Comparison of ENCODE assay signal across 6 cellular contexts in the genomic region with DNA sequence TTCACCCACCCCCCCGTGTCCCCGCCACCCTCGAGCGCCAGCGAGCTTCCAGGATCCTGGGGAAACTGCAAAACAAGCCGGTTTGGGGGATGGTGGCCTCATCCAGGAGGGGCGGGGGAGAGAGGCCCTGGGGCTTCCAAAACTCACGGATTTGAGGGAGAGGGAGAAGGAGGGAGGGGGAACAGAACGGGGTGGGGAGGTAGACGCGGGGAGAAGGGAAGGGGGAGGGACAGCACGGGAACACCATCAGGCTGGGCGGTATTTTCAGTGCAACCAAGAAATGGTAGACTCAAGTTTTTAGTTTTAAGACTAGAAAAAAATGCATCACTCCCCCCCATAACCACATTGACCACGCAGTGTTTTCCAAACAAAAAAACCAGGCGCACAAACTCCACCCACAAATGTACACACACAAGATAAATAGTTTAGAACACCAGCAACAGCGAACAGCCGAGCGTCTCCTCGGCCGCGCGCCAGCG. TPM values are rescaled to one million over a fixed set of nuclear protein-coding genes. Genes with fewer than 3 reads are reported as not detected.
DNase-seq lines count a peak whose midpoint lies in the region; ATAC-seq, FAIRE-seq and TF ChIP-seq lines count a peak whose summit lies in the region.

No MANE protein-coding gene starts in this region.

- intact Hi-C loops in CD8-positive, alpha-beta T cell (cut with DNase I, micrococcal nuclease) = loop anchor here (5.0 kb wide), 3 partner anchors 122 to 227 kb away; a partner anchor contains a TSS
- intact Hi-C loops in kidney (cut with DNase I) = no loop called here

- H3K9me3 Mint-ChIP-seq in CD8-positive, alpha-beta T cell = no peaks in the 10 kb centered on the region

- H3K27ac ChIP-seq in CD8-positive, alpha-beta T cell (ENCODE audit: low read depth, low read length) = no peak overlapping the region
- H3K27ac ChIP-seq in SJCRH30 (no peak overlapping the region), kidney (ENCODE audit: low read depth in 2 of 2, low read length in 2 of 2) (peak overlapping the region; percentile 32 to 37)

- no peaks in the 10 kb centered on the region for H3K9me3 ChIP-seq in CD8-positive, alpha-beta T cell (ENCODE audit: low read length)
- H3K9me3 ChIP-seq in SJCRH30 (replicated peaks) (no peaks in the 10 kb centered on the region), kidney (ENCODE audit: control insufficient read depth in 1 of 2, low read length in 2 of 2) (no peaks in the 10 kb centered on the region)

- H3K4me1 Mint-ChIP-seq in CD8-positive, alpha-beta T cell (ENCODE audit: low read depth) = peaks cover 18% of the 10 kb centered on the region

- CTCF ChIA-PET in CD8-positive, alpha-beta T cell (lab: Charles Lee) = no interaction called here

- H3K36me3 Mint-ChIP-seq in CD8-positive, alpha-beta T cell = no peaks in the 10 kb centered on the region

- peak overlapping the region in 1 of 2 donors; percentile 77 for H3K9ac ChIP-seq in kidney (ENCODE audit: low read length in 2 of 2)

- H3K36me3 ChIP-seq in CD8-positive, alpha-beta T cell (ENCODE audit: insufficient read depth, low read length) = no peaks in the 10 kb centered on the region
- H3K36me3 ChIP-seq in SJCRH30 (no peaks in the 10 kb centered on the region), kidney (ENCODE audit: control insufficient read depth in 1 of 2, insufficient read depth in 2 of 2, low read length in 2 of 2) (no peaks in the 10 kb centered on the region)

- POLR2A ChIA-PET in CD8-positive, alpha-beta T cell (lab: Charles Lee) = no interaction called here

- no peak for DNase-seq in CD8-positive, alpha-beta T cell
- DNase-seq in SJCRH30 = peak; percentile 74 to 83
- peak; percentile 65 for DNase-seq in kidney

- TF ChIP-seq CTCF in CD8-positive, alpha-beta T cell (IDR thresholded peaks at IDR 0.05) = no peak
- TF ChIP-seq CTCF in kidney (IDR thresholded peaks at IDR 0.05; ENCODE audit: borderline replicate concordance, extremely low read depth, insufficient read depth) = no peak

- no peak for FAIRE-seq in kidney (lab: Jason Lieb, UNC)

- H3K27me3 ChIP-seq in CD8-positive, alpha-beta T cell (ENCODE audit: insufficient read depth, low read length) = peaks cover 28% of the 10 kb centered on the region
- H3K27me3 ChIP-seq in SJCRH30 = peaks cover 34% of the 10 kb centered on the region

- H3K4me1 ChIP-seq in CD8-positive, alpha-beta T cell (ENCODE audit: insufficient read depth, low read length) = peaks cover 40% of the 10 kb centered on the region
- H3K4me1 ChIP-seq in SJCRH30 (peaks cover 40% of the 10 kb centered on the region), kidney (ENCODE audit: control insufficient read depth in 1 of 2, insufficient read depth in 1 of 2, low read depth in 1 of 2, low read length in 2 of 2) (peaks cover 5 to 18% of the 10 kb centered on the region in 2 donors)

- ATAC-seq in CD8-positive, alpha-beta T cell = no peak
- ATAC-seq in HG03432 (IDR thresholded peaks at IDR 0.05; ENCODE audit: unreplicated experiment) (no peak), GM18873 (IDR thresholded peaks at IDR 0.05; ENCODE audit: low FRiP score, unreplicated experiment) (no peak), HG02623 (IDR thresholded peaks at IDR 0.05; ENCODE audit: unreplicated experiment) (no peak)

- peak overlapping the region; percentile 43 for H3K4me3 ChIP-seq in CD8-positive, alpha-beta T cell (ENCODE audit: low read depth, low read length)
- peak overlapping the region; percentile 52 for H3K4me3 ChIP-seq in SJCRH30
- peak overlapping the region; percentile 56 to 62 for H3K4me3 ChIP-seq in kidney (ENCODE audit: low read length in 2 of 2)

- peaks cover 25% of the 10 kb centered on the region for H3K27me3 Mint-ChIP-seq in CD8-positive, alpha-beta T cell (ENCODE audit: low read depth)

- H3K27ac Mint-ChIP-seq in CD8-positive, alpha-beta T cell = no peak overlapping the region

- peak overlapping the region; percentile 82 for H3K4me3 Mint-ChIP-seq in CD8-positive, alpha-beta T cell

RNA-seq across cellular contexts. Expression of a gene that starts 1.4 kb away (rescaled TPM):
- total RNA-seq in CD8-positive, alpha-beta T cell = 1 to 10 TPM in 1 of 2 experiments, under 1 TPM in 1; 1.00 to 1.5 TPM
- total RNA-seq in SJCRH30 (2014; rRNA removed; shearing (Covaris generic)) = 0.89 and 1.0 TPM in 2 replicates
- 4.7 TPM for total RNA-seq in kidney
- 1.7 TPM for polyA plus RNA-seq in kidney (ENCODE audit: insufficient read depth, low read depth, low replicate concordance)

RNA-seq across cellular contexts. Expression of a gene that starts 23.1 kb away (rescaled TPM):
- under 1 TPM; 0.22 to 0.42 TPM for total RNA-seq in CD8-positive, alpha-beta T cell
- 4.0 and 4.4 TPM in 2 replicates for total RNA-seq in SJCRH30 (2014; rRNA removed; shearing (Covaris generic))
- 23.8 TPM for total RNA-seq in kidney
- 4.9 TPM for polyA plus RNA-seq in kidney (ENCODE audit: insufficient read depth, low read depth, low replicate concordance)

RNA-seq across cellular contexts. Expression of a gene that starts 45.5 kb away (rescaled TPM):
- 10 to 100 TPM; 17.1 to 17.6 TPM for total RNA-seq in CD8-positive, alpha-beta T cell
- total RNA-seq in SJCRH30 (2014; rRNA removed; shearing (Covaris generic)) = 65.5 and 66.8 TPM in 2 replicates
- total RNA-seq in kidney = 57.3 TPM
- 43.8 TPM for polyA plus RNA-seq in kidney (ENCODE audit: insufficient read depth, low read depth, low replicate concordance)

RNA-seq across cellular contexts. Expression of a gene that starts 49.6 kb away (rescaled TPM):
- total RNA-seq in CD8-positive, alpha-beta T cell = under 1 TPM in 1 of 2 experiments, not detected in 1; 0.30 TPM
- total RNA-seq in SJCRH30 (2014; rRNA removed; shearing (Covaris generic)) = not detected in 2 replicates
- total RNA-seq in kidney = 0.38 TPM
- polyA plus RNA-seq in kidney (ENCODE audit: insufficient read depth, low read depth, low replicate concordance) = not detected

RNA-seq across cellular contexts. Expression of a gene that starts 59.6 kb away (rescaled TPM):
- total RNA-seq in CD8-positive, alpha-beta T cell = 100 to 1,000 TPM; 114 to 120 TPM
- 528 and 565 TPM in 2 replicates for total RNA-seq in SJCRH30 (2014; rRNA removed; shearing (Covaris generic))
- total RNA-seq in kidney = 258 TPM
- polyA plus RNA-seq in kidney (ENCODE audit: insufficient read depth, low read depth, low replicate concordance) = 394 TPM

Comparison
In these comparisons a context has a peak if more than half of its experiments do, and no peak if none do; other contexts are left out.
1. DNase-seq: peak in SJCRH30 (2 of 2) and kidney (single experiment); none in CD8-positive, alpha-beta T cell (0 of 7).
2. H3K27ac ChIP-seq: peak in kidney (2 of 2); none in CD8-positive, alpha-beta T cell (single experiment) and SJCRH30 (single experiment).
3. Peak in every context shown above with its lines, with median percentiles within 50 percentile points of each other: H3K4me3 ChIP-seq.